Comparison of ENCODE assay signal across 17 cellular contexts in genomic region chr1:29171521-29171920, GRCh38. TPM values are rescaled to one million over a fixed set of nuclear protein-coding genes. Genes with fewer than 3 reads are reported as not detected.
DNase-seq lines count a peak whose midpoint lies in the region; ATAC-seq, FAIRE-seq and TF ChIP-seq lines count a peak whose summit lies in the region.
"Had no signal": no experiment of that assay in that cellular context is flagged by ENCODE, and none has a peak within 500 bp of the region (broad histone marks: within the 10 kb centered on the region; RNA-seq: fewer than 3 reads in every experiment).

No MANE protein-coding gene starts in this region.

- intact Hi-C loops in HCT116 (cut with micrococcal nuclease): no loop called here
- intact Hi-C loops in GM12878 (cut with micrococcal nuclease; ENCODE audit: unreplicated experiment): no loop called here

- POLR2A ChIA-PET in activated CD4-positive, alpha-beta T cell treated with anti-CD3 and anti-CD28 coated beads, Interleukin-2, amount 10 ng/mL, durations not matched to agents 7 days and 5 days (lab: Charles Lee): interaction anchor here (0.5 kb wide), 1 partner anchor 1179 kb away, joined by 3 read pairs; no protein-coding TSS in a partner anchor
- POLR2A ChIA-PET in HCT116 (lab: Charles Lee) (interaction anchor here (1.4 kb wide), 1 partner anchor 10 kb away, joined by 4 read pairs; the partner anchor contains the start of gene SRSF4), GM12878 (lab: Charles Lee) (interaction anchor here (0.6 to 4.7 kb wide), 2 partner anchors 9 to 31 kb away, joined by 3 to 50 read pairs; partner anchors contain the start of gene SRSF4)

- no peak for DNase-seq in activated CD4-positive, alpha-beta T cell treated with anti-CD3 and anti-CD28 coated beads, Interleukin-2, amount 10 ng/mL, durations not matched to agents 7 days and 5 days
- DNase-seq in activated CD4-positive, alpha-beta T cell treated with anti-CD3 and anti-CD28 coated beads, Interleukin-2, amount 50 U/mL, for 1 hour: no peak
- no peak for DNase-seq in HCT116 (ENCODE audit: low read depth, low spot score)
- no peak for DNase-seq in GM12878 (ENCODE audit: low read depth, low spot score)
- no peak for DNase-seq in osteocyte (ENCODE audit: extremely low spot score, unreplicated experiment)
- no peak for DNase-seq in RKO (ENCODE audit: low spot score)
- no peak for DNase-seq in effector CD8-positive, alpha-beta T cell (lab: John Stamatoyannopoulos, UW)
- DNase-seq: colonic mucosa; GOT3; NCI-H1048; NCI-H774; retina; stimulated activated CD4-positive, alpha-beta T cell treated with anti-CD3 and anti-CD28 coated beads, Interleukin-1b, Interleukin-23, amount 100 ng/mL, for 48 hours; stimulated activated CD8-positive, alpha-beta memory T cell treated with anti-CD3 and anti-CD28 coated beads, Interleukin-4, amount 100 ng/mL, for 48 hours had no signal

- H3K4me1 ChIP-seq in HCT116 (ENCODE audit: control insufficient read depth in 1 of 2, insufficient read depth in 2 of 2, low read length in 2 of 2): no peaks in the 10 kb centered on the region
- H3K4me1 ChIP-seq in GM12878 (ENCODE audit: control insufficient read depth, insufficient read depth, low read length): peaks cover 5% of the 10 kb centered on the region; the same call in 1 of the 2 replicates
- H3K4me1 ChIP-seq: colonic mucosa had no signal

- TF ChIP-seq CTCF in HCT116 (IDR thresholded peaks at IDR 0.05 in 2 of 3, conservative IDR thresholded peaks at IDR 0.05 in 1 of 3; ENCODE audit: borderline replicate concordance in 1 of 3, insufficient read depth in 1 of 3, low read depth in 2 of 3, low read length in 2 of 3) (no peak), GM12878 (IDR thresholded peaks at IDR 0.05 in 2 of 3, conservative IDR thresholded peaks at IDR 0.05 in 1 of 3; ENCODE audit: control insufficient read depth in 2 of 3, extremely low read depth in 1 of 3, insufficient read depth in 1 of 3, low read depth in 3 of 3, low read length in 3 of 3) (no peak), osteocyte (IDR thresholded peaks at IDR 0.05) (no peak)

- H3K4me2 ChIP-seq in HCT116 (ENCODE audit: low read length) (no peak overlapping the region), GM12878 (ENCODE audit: control insufficient read depth, insufficient read depth) (peak overlapping the region; percentile 35)
- H3K4me2 ChIP-seq: A549 had no signal

- H3K4me1 Mint-ChIP-seq in activated CD4-positive, alpha-beta T cell treated with anti-CD3 and anti-CD28 coated beads, Interleukin-2, amount 10 ng/mL, durations not matched to agents 7 days and 5 days: peaks cover 53% of the 10 kb centered on the region
- peaks cover 39% of the 10 kb centered on the region for H3K4me1 Mint-ChIP-seq in osteocyte (ENCODE audit: unreplicated experiment)

- no peak overlapping the region for H3K4me3 ChIP-seq in HCT116 (replicated peaks in 1 of 2; ENCODE audit: low read depth in 1 of 2, low read length in 2 of 2)
- H3K4me3 ChIP-seq in GM12878: peak overlapping the region; percentile 20; the same call in 1 of the 2 replicates
- H3K4me3 ChIP-seq: A549, colonic mucosa had no signal

- H2AFZ ChIP-seq in HCT116 (ENCODE audit: low read depth, low read length, poor library complexity, severe bottlenecking): no peak overlapping the region
- H2AFZ ChIP-seq in GM12878 (ENCODE audit: control insufficient read depth, low read depth, low read length): no peak overlapping the region

- BruUV-seq in HCT116 (replicated peaks; lab: Mats Ljungman, UMichigan) (TSS peak; percentile 1), GM12878 (replicated peaks; lab: Mats Ljungman, UMichigan) (TSS peak; percentile 5)

- H3K9me2 ChIP-seq in HCT116 (ENCODE audit: insufficient read depth): no peaks in the 10 kb centered on the region

- H3K27ac Mint-ChIP-seq in activated CD4-positive, alpha-beta T cell treated with anti-CD3 and anti-CD28 coated beads, Interleukin-2, amount 10 ng/mL, durations not matched to agents 7 days and 5 days: no peak overlapping the region
- H3K27ac Mint-ChIP-seq in osteocyte (ENCODE audit: unreplicated experiment): peak overlapping the region; percentile 72

- SMC1A ChIA-PET in GM12878 (lab: Charles Lee; ENCODE audit: uncharacterized antibody, unreplicated experiment): interaction anchor here (1.3 to 3.7 kb wide), 4 partner anchors 10 to 31 kb away, joined by 4 to 27 read pairs (median 8); partner anchors contain the start of gene SRSF4

- H3K9ac ChIP-seq in HCT116 (ENCODE audit: low read length) (no peak overlapping the region), GM12878 (ENCODE audit: control insufficient read depth, insufficient read depth, low read length) (no peak overlapping the region)

- CTCF ChIA-PET in activated CD4-positive, alpha-beta T cell treated with anti-CD3 and anti-CD28 coated beads, Interleukin-2, amount 10 ng/mL, durations not matched to agents 7 days and 5 days (lab: Charles Lee): interaction anchor here (1.2 to 1.7 kb wide), 2 partner anchors 10 to 295 kb away, joined by 4 to 6 read pairs; partner anchors contain the start of gene SRSF4
- CTCF ChIA-PET in HCT116 (lab: Charles Lee): interaction anchor here (1.6 to 1.9 kb wide), 2 partner anchors 47 to 289 kb away, joined by 3 to 4 read pairs; no protein-coding TSS in a partner anchor
- CTCF ChIA-PET in GM12878 (lab: Yijun Ruan, JAX): interaction anchor here (0.7 to 2.5 kb wide), 6 partner anchors 9 to 69 kb away, joined by 3 to 17 read pairs (median 4); partner anchors contain the start of genes MECR and SRSF4

- H4K20me1 ChIP-seq in HCT116 (ENCODE audit: insufficient read depth) (peaks cover 39% of the 10 kb centered on the region; the same call in 1 of the 2 replicates), GM12878 (ENCODE audit: control insufficient read depth, insufficient read depth) (peaks cover 4% of the 10 kb centered on the region; the same call in 1 of the 2 replicates)

- H3K36me3 Mint-ChIP-seq in activated CD4-positive, alpha-beta T cell treated with anti-CD3 and anti-CD28 coated beads, Interleukin-2, amount 10 ng/mL, durations not matched to agents 7 days and 5 days (ENCODE audit: low read depth): peaks cover 45% of the 10 kb centered on the region
- H3K36me3 Mint-ChIP-seq in osteocyte (ENCODE audit: unreplicated experiment): peaks cover 23% of the 10 kb centered on the region

- WGBS in GM12878 (ENCODE audit: insufficient coverage, insufficient replicate concordance, low lambda C conversion rate, missing lambda C conversion rate): 40% methylated on average over 5 of the region's 5 CpGs

- H3K36me3 ChIP-seq in HCT116 (ENCODE audit: control insufficient read depth in 1 of 2, insufficient read depth in 2 of 2, low read length in 2 of 2) (peaks cover 5 to 26% of the 10 kb centered on the region in 2 experiments), GM12878 (ENCODE audit: control insufficient read depth in 2 of 2, insufficient read depth in 2 of 2, low read length in 1 of 2) (peaks cover 3 to 29% of the 10 kb centered on the region in 2 experiments)
- H3K36me3 ChIP-seq: colonic mucosa had no signal

- no peaks in the 10 kb centered on the region for H3K27me3 Mint-ChIP-seq in activated CD4-positive, alpha-beta T cell treated with anti-CD3 and anti-CD28 coated beads, Interleukin-2, amount 10 ng/mL, durations not matched to agents 7 days and 5 days
- H3K27me3 Mint-ChIP-seq in osteocyte (ENCODE audit: unreplicated experiment): no peaks in the 10 kb centered on the region

- no peaks in the 10 kb centered on the region for H3K9me3 ChIP-seq in HCT116 (ENCODE audit: control insufficient read depth in 1 of 2, insufficient read depth in 1 of 2, low read depth in 1 of 2, low read length in 2 of 2)
- H3K9me3 ChIP-seq in GM12878 (replicated peaks; ENCODE audit: control insufficient read depth, insufficient read depth, low read length): no peaks in the 10 kb centered on the region; the same call in 1 of the 3 replicates
- H3K9me3 ChIP-seq: A549, colonic mucosa had no signal

- no peak for TF ChIP-seq EP300 in GM12878 (IDR thresholded peaks at IDR 0.05; ENCODE audit: borderline replicate concordance in 1 of 2, control insufficient read depth in 1 of 2, low read depth in 2 of 2, low read length in 2 of 2)

- H3K27me3 ChIP-seq in HCT116 (ENCODE audit: insufficient read depth, low read length) (no peaks in the 10 kb centered on the region), GM12878 (replicated peaks in 1 of 2; ENCODE audit: control insufficient read depth in 2 of 2, insufficient read depth in 2 of 2, low read length in 1 of 2) (no peaks in the 10 kb centered on the region)
- H3K27me3 ChIP-seq: colonic mucosa had no signal

- RAD21 ChIA-PET in HCT116 (lab: Charles Lee; ENCODE audit: low non-redundant PET in 1 of 2, low total read pairs in 2 of 2, uncharacterized antibody in 2 of 2, unreplicated experiment in 2 of 2) (no interaction called here), GM12878 (lab: Charles Lee; ENCODE audit: unreplicated experiment) (interaction anchor here (1.5 to 3.0 kb wide), 2 partner anchors 10 to 31 kb away, joined by 5 to 22 read pairs; partner anchors contain the start of gene SRSF4)

- FAIRE-seq in GM12878 (lab: Jason Lieb, UNC): no peak
- FAIRE-seq: A549 had no signal

- ATAC-seq in HCT116: no peak
- no peak; the same call in 2 of the 3 replicates for ATAC-seq in GM12878
- ATAC-seq in GM18858 (IDR thresholded peaks at IDR 0.05; ENCODE audit: unreplicated experiment): no peak
- ATAC-seq: A549, esophagus mucosa had no signal

- TF ChIP-seq RAD21 in HCT116 (IDR thresholded peaks at IDR 0.05; ENCODE audit: low read depth) (no peak), GM12878 (IDR thresholded peaks at IDR 0.05; ENCODE audit: insufficient read depth, low read depth, low read length) (no peak)

- peak overlapping the region; percentile 8 for H3K4me3 Mint-ChIP-seq in activated CD4-positive, alpha-beta T cell treated with anti-CD3 and anti-CD28 coated beads, Interleukin-2, amount 10 ng/mL, durations not matched to agents 7 days and 5 days
- no peak overlapping the region for H3K4me3 Mint-ChIP-seq in osteocyte (ENCODE audit: unreplicated experiment)

- H3K27ac ChIP-seq in HCT116 (ENCODE audit: low read depth, low read length) (no peak overlapping the region), GM12878 (ENCODE audit: control insufficient read depth, insufficient read depth) (no peak overlapping the region)
- H3K27ac ChIP-seq: A549, colonic mucosa had no signal

- H3K9me3 Mint-ChIP-seq in activated CD4-positive, alpha-beta T cell treated with anti-CD3 and anti-CD28 coated beads, Interleukin-2, amount 10 ng/mL, durations not matched to agents 7 days and 5 days: no peaks in the 10 kb centered on the region
- H3K9me3 Mint-ChIP-seq in osteocyte (ENCODE audit: unreplicated experiment): no peaks in the 10 kb centered on the region

- H3K79me2 ChIP-seq in HCT116 (ENCODE audit: insufficient read depth, low read length): peaks cover 100% of the 10 kb centered on the region
- H3K79me2 ChIP-seq in GM12878 (ENCODE audit: control insufficient read depth, insufficient read depth, low read length): peaks cover 85% of the 10 kb centered on the region

- TF ChIP-seq POLR2A in HCT116 (IDR thresholded peaks at IDR 0.05; ENCODE audit: borderline replicate concordance, extremely low read depth, insufficient read depth, insufficient read length) (no peak), GM12878 (IDR thresholded peaks at IDR 0.05; ENCODE audit: low read depth, low read length) (no peak)

- in situ Hi-C loops in GM12878 (cut with MboI): no loop called here

RNA-seq across cellular contexts. Expression of gene SRSF4, which starts 10.2 kb away (rescaled TPM):
- total RNA-seq in activated CD4-positive, alpha-beta T cell treated with anti-CD3 and anti-CD28 coated beads, Interleukin-2, amount 10 ng/mL, durations not matched to agents 7 days and 5 days: 100 to 1,000 TPM; 116 to 123 TPM
- total RNA-seq in HCT116 (2021; ENCODE audit: unreplicated experiment) (69.0 TPM), GM12878 (2014; rRNA removed) (52.0 and 56.3 TPM in 2 replicates), GM12878 (2014; rRNA removed; fragmentation: Illumina TruSeq; extraction: Trizol) (63.4 and 64.7 TPM in 2 replicates), GM12878 (2021) (73.9 and 80.8 TPM in 2 replicates), osteocyte (70.5 and 74.6 TPM in 2 replicates)
- polyA plus RNA-seq in HCT116 (2012): 58.2 and 66.6 TPM in 2 replicates
- total RNA-seq in GM12878 (2013; cell fraction: nucleolus; rRNA removed): 133 and 139 TPM in 2 replicates
- 72.1 TPM for polyA plus RNA-seq in GM12878 (2011; ENCODE audit: low read depth)
- polyA plus RNA-seq in GM12878 (2011; rRNA removed) (76.3 and 91.1 TPM in 2 replicates), GM12878 (2014; fragmentation: Illumina TruSeq; extraction: Trizol) (107 and 109 TPM in 2 replicates), GM12878 (2014; fragmentation: Nextera tagmentation; extraction: Ambion mirVana) (10 to 100 TPM; 17.2 to 26.4 TPM), GM12878 (2014; rRNA removed) (94.3 and 100 TPM in 2 replicates), GM12878 (2016; fragmentation: Nextera tagmentation; extraction: Ambion mirVana) (10 to 100 TPM; 91.2 to 93.2 TPM)
- polyA plus RNA-seq in GM12878 (2011; cell fraction: cytosol; rRNA removed): 48.2 and 61.5 TPM in 2 replicates
- polyA plus RNA-seq in GM12878 (2011; cell fraction: nucleus; rRNA removed): 98.2 and 138 TPM in 2 replicates
- polyA plus RNA-seq in GM12878 (2012): 79.2 and 88.1 TPM in 2 replicates
- polyA minus RNA-seq in GM12878 (2011; rRNA and poly(A)+ RNA removed): 46.6 and 48.4 TPM in 2 replicates
- polyA minus RNA-seq in GM12878 (2011; cell fraction: cytosol; rRNA and poly(A)+ RNA removed): 19.5 and 20.0 TPM in 2 replicates
- polyA minus RNA-seq in GM12878 (2011; cell fraction: nucleus; rRNA and poly(A)+ RNA removed): 25.1 and 44.7 TPM in 2 replicates

RNA-seq across cellular contexts. Expression of gene TMEM200B, which starts 47.8 kb away (rescaled TPM):
- not detected for total RNA-seq in activated CD4-positive, alpha-beta T cell treated with anti-CD3 and anti-CD28 coated beads, Interleukin-2, amount 10 ng/mL, durations not matched to agents 7 days and 5 days
- total RNA-seq in HCT116 (2021; ENCODE audit: unreplicated experiment): 11.3 TPM
- polyA plus RNA-seq in HCT116 (2012): 8.4 and 9.1 TPM in 2 replicates
- not detected in 2 replicates for total RNA-seq in GM12878 (2013; cell fraction: nucleolus; rRNA removed)
- total RNA-seq in GM12878 (2014; rRNA removed): not detected in 2 replicates
- total RNA-seq in GM12878 (2014; rRNA removed; fragmentation: Illumina TruSeq; extraction: Trizol): not detected in 2 replicates
- 0.08 TPM in 1 of 2 replicates, not detected in the other for total RNA-seq in GM12878 (2021)
- not detected for polyA plus RNA-seq in GM12878 (2011; ENCODE audit: low read depth)
- 0.03 TPM in 2 replicates for polyA plus RNA-seq in GM12878 (2011; rRNA removed)
- not detected in 2 replicates for polyA plus RNA-seq in GM12878 (2011; cell fraction: cytosol; rRNA removed)
- polyA plus RNA-seq in GM12878 (2011; cell fraction: nucleus; rRNA removed): 0.09 and 0.12 TPM in 2 replicates
- 0.26 TPM in 1 of 2 replicates, not detected in the other for polyA plus RNA-seq in GM12878 (2012)
- polyA plus RNA-seq in GM12878 (2014; fragmentation: Illumina TruSeq; extraction: Trizol): not detected in 2 replicates
- polyA plus RNA-seq in GM12878 (2014; fragmentation: Nextera tagmentation; extraction: Ambion mirVana): 1 to 10 TPM in 1 of 2 experiments, under 1 TPM in 1; 0.31 to 1.4 TPM
- polyA plus RNA-seq in GM12878 (2014; rRNA removed): 0.04 TPM in 1 of 2 replicates, not detected in the other
- polyA plus RNA-seq in GM12878 (2016; fragmentation: Nextera tagmentation; extraction: Ambion mirVana): under 1 TPM; 0.06 to 0.25 TPM
- not detected in 2 replicates for polyA minus RNA-seq in GM12878 (2011; rRNA and poly(A)+ RNA removed)
- not detected in 2 replicates for polyA minus RNA-seq in GM12878 (2011; cell fraction: cytosol; rRNA and poly(A)+ RNA removed)
- polyA minus RNA-seq in GM12878 (2011; cell fraction: nucleus; rRNA and poly(A)+ RNA removed): not detected in 2 replicates
- total RNA-seq in osteocyte: 19.7 and 22.5 TPM in 2 replicates

RNA-seq across cellular contexts. Expression of gene MECR, which starts 59.2 kb away (rescaled TPM):
- total RNA-seq in activated CD4-positive, alpha-beta T cell treated with anti-CD3 and anti-CD28 coated beads, Interleukin-2, amount 10 ng/mL, durations not matched to agents 7 days and 5 days: 10 to 100 TPM; 16.4 to 19.7 TPM
- total RNA-seq in HCT116 (2021; ENCODE audit: unreplicated experiment): 42.9 TPM
- 38.4 and 45.7 TPM in 2 replicates for polyA plus RNA-seq in HCT116 (2012)
- total RNA-seq in GM12878 (2013; cell fraction: nucleolus; rRNA removed): 30.2 and 36.3 TPM in 2 replicates
- 33.6 and 45.3 TPM in 2 replicates for total RNA-seq in GM12878 (2014; rRNA removed)
- 22.6 and 25.8 TPM in 2 replicates for total RNA-seq in GM12878 (2014; rRNA removed; fragmentation: Illumina TruSeq; extraction: Trizol)
- total RNA-seq in GM12878 (2021): 35.9 and 37.9 TPM in 2 replicates
- polyA plus RNA-seq in GM12878 (2011; ENCODE audit: low read depth): 12.7 TPM
- 18.1 and 29.9 TPM in 2 replicates for polyA plus RNA-seq in GM12878 (2011; rRNA removed)
- polyA plus RNA-seq in GM12878 (2011; cell fraction: cytosol; rRNA removed): 24.8 and 38.8 TPM in 2 replicates
- polyA plus RNA-seq in GM12878 (2011; cell fraction: nucleus; rRNA removed): 26.1 and 34.0 TPM in 2 replicates
- 19.2 and 19.7 TPM in 2 replicates for polyA plus RNA-seq in GM12878 (2012)
- 22.8 and 41.5 TPM in 2 replicates for polyA plus RNA-seq in GM12878 (2014; fragmentation: Illumina TruSeq; extraction: Trizol)
- polyA plus RNA-seq in GM12878 (2014; fragmentation: Nextera tagmentation; extraction: Ambion mirVana): 10 to 100 TPM in 1 of 2 experiments, 1 to 10 TPM in 1; 7.6 to 16.0 TPM
- polyA plus RNA-seq in GM12878 (2014; rRNA removed): 43.2 and 54.9 TPM in 2 replicates
- 10 to 100 TPM; 57.0 to 66.3 TPM for polyA plus RNA-seq in GM12878 (2016; fragmentation: Nextera tagmentation; extraction: Ambion mirVana)
- 27.9 and 31.1 TPM in 2 replicates for polyA minus RNA-seq in GM12878 (2011; rRNA and poly(A)+ RNA removed)
- polyA minus RNA-seq in GM12878 (2011; cell fraction: cytosol; rRNA and poly(A)+ RNA removed): 5.7 and 17.5 TPM in 2 replicates
- 10.3 and 16.0 TPM in 2 replicates for polyA minus RNA-seq in GM12878 (2011; cell fraction: nucleus; rRNA and poly(A)+ RNA removed)
- total RNA-seq in osteocyte: 20.5 and 22.5 TPM in 2 replicates

Comparison
In these comparisons a context has a peak if more than half of its experiments do, and no peak if none do; other contexts are left out.
1. RNA of gene TMEM200B, which starts 47.8 kb away (total RNA-seq): 19.7 to 22.5 TPM in osteocyte and 11.3 TPM in HCT116 (single experiment); not detected in activated CD4-positive, alpha-beta T cell treated with anti-CD3 and anti-CD28 coated beads, Interleukin-2, amount 10 ng/mL, durations not matched to agents 7 days and 5 days and 0.08 TPM in GM12878; every median in the first group is over 10 times any median in the second.